Comparison of ENCODE assay signal across 21 cellular contexts in genomic region chr2:178074123-178075005, GRCh38. TPM values are rescaled to one million over a fixed set of nuclear protein-coding genes. Genes with fewer than 3 reads are reported as not detected.
A peak's percentile ranks its signal among the peaks of the same experiment; 100 is the strongest.
DNase-seq lines count a peak whose midpoint lies in the region; ATAC-seq lines count a peak whose summit lies in the region.
"Had no signal": no experiment of that assay in that cellular context is flagged by ENCODE, and none has a peak within 500 bp of the region (broad histone marks: within the 10 kb centered on the region; RNA-seq: fewer than 3 reads in every experiment).

No MANE protein-coding gene starts in this region.

- no peak overlapping the region for H2BK120ac ChIP-seq in mesenchymal stem cell (ENCODE audit: low read depth, low read length)

- H3K27me3 Mint-ChIP-seq in stimulated activated naive B cell treated with anti-CD40 and anti-IgM and Interleukin-4, amounts not matched to agents 10 μg/mL and 1 μg/mL and 100 μg/mL, for 72 hours, result peaks cover 38 to 56% of the 10 kb centered on the region in 2 donors

- no peaks in the 10 kb centered on the region for H3K36me3 ChIP-seq in mesenchymal stem cell (ENCODE audit: control insufficient read depth in 1 of 2, insufficient read depth in 2 of 2, low read depth in 1 of 2, low read length in 2 of 2)
- H3K36me3 ChIP-seq: vagina had no signal

- H3K18ac ChIP-seq in mesenchymal stem cell (ENCODE audit: low read depth in 1 of 2, low read length in 2 of 2), result no peak overlapping the region

- no peaks in the 10 kb centered on the region for H3K9me3 ChIP-seq in mesenchymal stem cell (ENCODE audit: control insufficient read depth, low read length)
- H3K9me3 ChIP-seq: vagina had no signal

- H3K4ac ChIP-seq in mesenchymal stem cell (ENCODE audit: low read depth in 1 of 2, low read length in 2 of 2), result no peak overlapping the region

- H3K4me3 ChIP-seq in mesenchymal stem cell (ENCODE audit: insufficient read depth in 1 of 2, low read depth in 1 of 2, low read length in 2 of 2), result no peak overlapping the region

- H3K4me1 ChIP-seq in mesenchymal stem cell (ENCODE audit: control insufficient read depth, insufficient read depth, low read depth, low read length), result peaks cover 8% of the 10 kb centered on the region

- 90% methylated on average over 6 of the region's 8 CpGs for WGBS in mesenchymal stem cell

- H2AK5ac ChIP-seq in mesenchymal stem cell (ENCODE audit: low read length, severe bottlenecking), result no peak overlapping the region

- no peak overlapping the region for H3K14ac ChIP-seq in mesenchymal stem cell (ENCODE audit: low read length in 2 of 2)

- no peak for ATAC-seq in stimulated activated naive B cell treated with anti-CD40 and anti-IgM and Interleukin-4, amounts not matched to agents 10 μg/mL and 1 μg/mL and 100 μg/mL, for 72 hours (replicated peaks)
- ATAC-seq: activated T-cell treated with anti-CD3 and anti-CD28 coated beads, Interleukin-2, amount 50 U/mL, for 4 hours; stimulated activated naive CD8-positive, alpha-beta T cell treated with anti-CD3 and anti-CD28 coated beads, Interleukin-15, amount 100 ng/mL, for 72 hours had no signal

- H3K9ac ChIP-seq in mesenchymal stem cell (ENCODE audit: low read length), result no peak overlapping the region

- no peak overlapping the region for H2BK15ac ChIP-seq in mesenchymal stem cell (ENCODE audit: low read depth, poor library complexity, severe bottlenecking)

- no peak overlapping the region for H3K27ac ChIP-seq in mesenchymal stem cell (ENCODE audit: low read length, poor library complexity, severe bottlenecking)
- H3K27ac ChIP-seq: vagina had no signal

- no peak overlapping the region for H3K4me3 Mint-ChIP-seq in stimulated activated naive B cell treated with anti-CD40 and anti-IgM and Interleukin-4, amounts not matched to agents 10 μg/mL and 1 μg/mL and 100 μg/mL, for 72 hours
- H3K4me3 Mint-ChIP-seq: activated naive CD8-positive, alpha-beta T cell treated with anti-CD3 and anti-CD28 coated beads, Interleukin-2, amount 10 ng/mL, durations not matched to agents 7 days and 5 days; activated T-cell treated with anti-CD3 and anti-CD28 coated beads, Interleukin-2, amount 50 U/mL, for 4 hours; stimulated activated naive CD8-positive, alpha-beta T cell treated with anti-CD3 and anti-CD28 coated beads, Interleukin-15, amount 100 ng/mL, for 72 hours had no signal

- no peak overlapping the region for H3K27ac Mint-ChIP-seq in stimulated activated naive B cell treated with anti-CD40 and anti-IgM and Interleukin-4, amounts not matched to agents 10 μg/mL and 1 μg/mL and 100 μg/mL, for 72 hours
- H3K27ac Mint-ChIP-seq: activated naive CD8-positive, alpha-beta T cell treated with anti-CD3 and anti-CD28 coated beads, Interleukin-2, amount 10 ng/mL, durations not matched to agents 7 days and 5 days; nephron; stimulated activated naive CD8-positive, alpha-beta T cell treated with anti-CD3 and anti-CD28 coated beads, Interleukin-15, amount 100 ng/mL, for 72 hours had no signal

- no peak overlapping the region for H3K4me2 ChIP-seq in mesenchymal stem cell (ENCODE audit: low read length, poor library complexity, severe bottlenecking)

- H3K23ac ChIP-seq in mesenchymal stem cell (ENCODE audit: low read length in 2 of 2), result no peak overlapping the region

- no peak overlapping the region for H2BK5ac ChIP-seq in mesenchymal stem cell (ENCODE audit: low read depth, low read length, poor library complexity, severe bottlenecking)

- H3K9me3 Mint-ChIP-seq in stimulated activated naive B cell treated with anti-CD40 and anti-IgM and Interleukin-4, amounts not matched to agents 10 μg/mL and 1 μg/mL and 100 μg/mL, for 72 hours, result peaks cover 0 to 4% of the 10 kb centered on the region in 2 donors
- H3K9me3 Mint-ChIP-seq: nephron; stimulated activated naive CD8-positive, alpha-beta T cell treated with anti-CD3 and anti-CD28 coated beads, Interleukin-15, amount 100 ng/mL, for 72 hours had no signal

- H3K4me1 Mint-ChIP-seq in stimulated activated naive B cell treated with anti-CD40 and anti-IgM and Interleukin-4, amounts not matched to agents 10 μg/mL and 1 μg/mL and 100 μg/mL, for 72 hours, result peaks cover 8 to 11% of the 10 kb centered on the region in 2 donors
- H3K4me1 Mint-ChIP-seq: nephron had no signal

- no peak overlapping the region for H2BK12ac ChIP-seq in mesenchymal stem cell (ENCODE audit: low read length in 2 of 2)

- H4K91ac ChIP-seq in mesenchymal stem cell (ENCODE audit: low read length), result no peak overlapping the region

- peaks cover 0 to 12% of the 10 kb centered on the region in 2 experiments for H3K27me3 ChIP-seq in mesenchymal stem cell (ENCODE audit: control insufficient read depth in 1 of 2, insufficient read depth in 1 of 2, low read length in 2 of 2)
- H3K27me3 ChIP-seq: vagina had no signal

- H4K8ac ChIP-seq in mesenchymal stem cell (ENCODE audit: low read length), result peak overlapping the region; percentile 28

- DNase-seq in Daoy (ENCODE audit: low read depth), result peak; percentile 34
- peak; percentile 37 for DNase-seq in LoVo (ENCODE audit: low spot score)
- peak; percentile 27 for DNase-seq in SW480 (ENCODE audit: low spot score)
- DNase-seq in mesenchymal stem cell, result peak; percentile 32
- no peak for DNase-seq in stimulated activated naive B cell treated with anti-CD40 and anti-IgM and Interleukin-4, amounts not matched to agents 10 μg/mL and 1 μg/mL and 100 μg/mL, for 72 hours
- no peak for DNase-seq in activated CD4-positive, alpha-beta T cell treated with anti-CD3 and anti-CD28 coated beads for 48 hours
- DNase-seq in NCI-H146 treated with DMSO at 0.1 percent for 48 hours (lab: John Stamatoyannopoulos, UW; ENCODE audit: unreplicated experiment), result no peak
- DNase-seq in DMS53 (lab: John Stamatoyannopoulos, UW), result no peak
- DNase-seq: activated naive CD8-positive, alpha-beta T cell treated with anti-CD3 and anti-CD28 coated beads, Interleukin-2, amount 10 ng/mL, durations not matched to agents 7 days and 5 days; activated T-cell treated with anti-CD3 and anti-CD28 coated beads, Interleukin-2, amount 50 U/mL, for 4 hours; AML-193; DMS 273 treated with DMSO at 0.1 percent for 48 hours; NCI-H2081 treated with DMSO at 0.1 percent for 48 hours; NCI-H69; SHP77; stimulated activated naive CD8-positive, alpha-beta T cell treated with anti-CD3 and anti-CD28 coated beads, Interleukin-15, amount 100 ng/mL, for 72 hours; T-helper 9 cell had no signal

- H3K36me3 Mint-ChIP-seq in stimulated activated naive B cell treated with anti-CD40 and anti-IgM and Interleukin-4, amounts not matched to agents 10 μg/mL and 1 μg/mL and 100 μg/mL, for 72 hours, result peaks cover 0 to 2% of the 10 kb centered on the region in 2 donors
- H3K36me3 Mint-ChIP-seq: activated naive CD8-positive, alpha-beta T cell treated with anti-CD3 and anti-CD28 coated beads, Interleukin-2, amount 10 ng/mL, durations not matched to agents 7 days and 5 days had no signal

- no peaks in the 10 kb centered on the region for H3K79me1 ChIP-seq in mesenchymal stem cell (replicated peaks; ENCODE audit: low read length, poor library complexity, severe bottlenecking)

- no peak overlapping the region for H2AFZ ChIP-seq in mesenchymal stem cell (ENCODE audit: low read depth, low read length)

RNA-seq across cellular contexts. Expression of gene PDE11A, which starts 1.8 kb away (rescaled TPM):
- 0.03 and 0.29 TPM in 2 replicates for total RNA-seq in Daoy (2014; rRNA removed; shearing (Covaris generic))
- polyA plus RNA-seq in mesenchymal stem cell (2013, experiment 1 of 2), result 0.47 TPM
- polyA plus RNA-seq in mesenchymal stem cell (2013, experiment 2 of 2), result 0.42 TPM
- total RNA-seq: activated naive CD8-positive, alpha-beta T cell treated with anti-CD3 and anti-CD28 coated beads, Interleukin-2, amount 10 ng/mL, durations not matched to agents 7 days and 5 days; activated T-cell treated with anti-CD3 and anti-CD28 coated beads, Interleukin-2, amount 50 U/mL, for 4 hours; glomerular endothelial cell; lung microvascular endothelial cell had no signal

RNA-seq across cellular contexts. Expression of gene RBM45, which starts 37.9 kb away (rescaled TPM):
- 19.0 and 19.5 TPM in 2 replicates for total RNA-seq in Daoy (2014; rRNA removed; shearing (Covaris generic))
- polyA plus RNA-seq in mesenchymal stem cell (2013, experiment 1 of 2), result 17.2 TPM
- polyA plus RNA-seq in mesenchymal stem cell (2013, experiment 2 of 2), result 18.3 TPM

Comparison
In these comparisons a context has a peak if more than half of its experiments do, and no peak if none do; other contexts are left out.
1. DNase-seq: peak in Daoy (single experiment), LoVo (single experiment), SW480 (single experiment) and mesenchymal stem cell (single experiment); none in stimulated activated naive B cell treated with anti-CD40 and anti-IgM and Interleukin-4, amounts not matched to agents 10 μg/mL and 1 μg/mL and 100 μg/mL, for 72 hours (single experiment), activated CD4-positive, alpha-beta T cell treated with anti-CD3 and anti-CD28 coated beads for 48 hours (single experiment), NCI-H146 treated with DMSO at 0.1 percent for 48 hours (single experiment) and DMS53 (single experiment).